ENCODE assay signal across 1 cellular context in the genomic region with DNA sequence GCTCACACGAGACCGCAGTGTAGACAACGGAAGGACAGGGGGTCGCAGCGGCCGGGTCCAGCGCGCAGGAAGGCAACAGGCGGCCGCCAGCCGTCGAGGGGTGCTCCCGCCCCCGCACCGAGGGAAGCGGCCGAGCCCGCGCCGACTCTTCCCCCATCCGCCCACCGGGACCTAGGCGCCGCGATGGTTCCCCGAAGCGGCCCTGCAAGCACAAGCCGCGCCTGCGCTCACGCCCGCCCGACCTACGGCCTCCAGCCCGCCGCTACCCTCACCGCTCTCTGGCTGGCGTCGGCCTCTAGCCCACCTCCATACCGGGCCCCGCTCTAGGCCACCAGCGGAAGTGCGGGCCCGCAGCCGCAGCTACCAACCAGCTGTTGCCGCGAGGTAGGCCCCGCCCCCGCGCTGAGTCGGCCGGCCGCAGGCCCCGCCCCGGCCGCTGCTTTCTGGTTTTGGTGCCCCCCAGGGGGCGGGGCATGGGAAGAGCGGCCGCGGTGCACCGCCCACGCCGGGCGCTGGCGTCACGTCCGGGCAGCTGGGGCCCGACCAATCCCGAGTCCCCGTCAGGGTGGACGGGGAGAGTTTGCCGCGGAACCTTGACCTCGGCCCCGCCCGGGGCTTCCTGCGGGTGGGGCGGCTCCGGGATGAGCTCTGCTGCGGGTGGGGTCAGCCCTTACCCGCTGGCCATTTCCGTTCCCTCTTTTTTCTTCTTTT.
TF ChIP-seq lines count a peak whose summit lies in the region.

A gene with protein sequence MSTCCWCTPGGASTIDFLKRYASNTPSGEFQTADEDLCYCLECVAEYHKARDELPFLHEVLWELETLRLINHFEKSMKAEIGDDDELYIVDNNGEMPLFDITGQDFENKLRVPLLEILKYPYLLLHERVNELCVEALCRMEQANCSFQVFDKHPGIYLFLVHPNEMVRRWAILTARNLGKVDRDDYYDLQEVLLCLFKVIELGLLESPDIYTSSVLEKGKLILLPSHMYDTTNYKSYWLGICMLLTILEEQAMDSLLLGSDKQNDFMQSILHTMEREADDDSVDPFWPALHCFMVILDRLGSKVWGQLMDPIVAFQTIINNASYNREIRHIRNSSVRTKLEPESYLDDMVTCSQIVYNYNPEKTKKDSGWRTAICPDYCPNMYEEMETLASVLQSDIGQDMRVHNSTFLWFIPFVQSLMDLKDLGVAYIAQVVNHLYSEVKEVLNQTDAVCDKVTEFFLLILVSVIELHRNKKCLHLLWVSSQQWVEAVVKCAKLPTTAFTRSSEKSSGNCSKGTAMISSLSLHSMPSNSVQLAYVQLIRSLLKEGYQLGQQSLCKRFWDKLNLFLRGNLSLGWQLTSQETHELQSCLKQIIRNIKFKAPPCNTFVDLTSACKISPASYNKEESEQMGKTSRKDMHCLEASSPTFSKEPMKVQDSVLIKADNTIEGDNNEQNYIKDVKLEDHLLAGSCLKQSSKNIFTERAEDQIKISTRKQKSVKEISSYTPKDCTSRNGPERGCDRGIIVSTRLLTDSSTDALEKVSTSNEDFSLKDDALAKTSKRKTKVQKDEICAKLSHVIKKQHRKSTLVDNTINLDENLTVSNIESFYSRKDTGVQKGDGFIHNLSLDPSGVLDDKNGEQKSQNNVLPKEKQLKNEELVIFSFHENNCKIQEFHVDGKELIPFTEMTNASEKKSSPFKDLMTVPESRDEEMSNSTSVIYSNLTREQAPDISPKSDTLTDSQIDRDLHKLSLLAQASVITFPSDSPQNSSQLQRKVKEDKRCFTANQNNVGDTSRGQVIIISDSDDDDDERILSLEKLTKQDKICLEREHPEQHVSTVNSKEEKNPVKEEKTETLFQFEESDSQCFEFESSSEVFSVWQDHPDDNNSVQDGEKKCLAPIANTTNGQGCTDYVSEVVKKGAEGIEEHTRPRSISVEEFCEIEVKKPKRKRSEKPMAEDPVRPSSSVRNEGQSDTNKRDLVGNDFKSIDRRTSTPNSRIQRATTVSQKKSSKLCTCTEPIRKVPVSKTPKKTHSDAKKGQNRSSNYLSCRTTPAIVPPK (N-terminal part only) (minus strand): TSS at position 342 of the 711 bp plus-strand sequence. CDS start 5,558 bp downstream, outside the sequence.

TF ChIP-seq in K562, 482 proteins besides CTCF, POLR2A, EP300 and RAD21 (continued from another document and continues in another):
- TF ChIP-seq MYBL2 (IDR thresholded peaks at IDR 0.05; ENCODE audit: low read depth) = no peak
- no peak for TF ChIP-seq MYBL2 (CRISPR knock-in tag; IDR thresholded peaks at IDR 0.05; ENCODE audit: borderline replicate concordance)
- TF ChIP-seq, protein P1, sequence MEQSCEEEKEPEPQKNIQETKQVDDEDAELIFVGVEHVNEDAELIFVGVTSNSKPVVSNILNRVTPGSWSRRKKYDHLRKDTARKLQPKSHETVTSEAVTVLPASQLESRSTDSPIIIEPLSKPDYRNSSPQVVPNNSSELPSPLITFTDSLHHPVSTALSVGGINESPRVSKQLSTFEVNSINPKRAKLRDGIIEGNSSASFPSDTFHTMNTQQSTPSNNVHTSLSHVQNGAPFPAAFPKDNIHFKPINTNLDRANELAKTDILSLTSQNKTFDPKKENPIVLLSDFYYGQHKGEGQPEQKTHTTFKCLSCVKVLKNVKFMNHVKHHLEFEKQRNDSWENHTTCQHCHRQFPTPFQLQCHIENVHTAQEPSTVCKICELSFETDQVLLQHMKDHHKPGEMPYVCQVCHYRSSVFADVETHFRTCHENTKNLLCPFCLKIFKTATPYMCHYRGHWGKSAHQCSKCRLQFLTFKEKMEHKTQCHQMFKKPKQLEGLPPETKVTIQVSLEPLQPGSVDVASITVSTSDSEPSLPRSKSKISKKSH (CRISPR knock-in tag; IDR thresholded peaks at IDR 0.05) = no peak
- TF ChIP-seq ATF1 (CRISPR knock-in tag; IDR thresholded peaks at IDR 0.05) = no peak
- peak; percentile 92 for TF ChIP-seq ATF1 (tag; IDR thresholded peaks at IDR 0.05)
- no peak for TF ChIP-seq GTF2F1 (IDR thresholded peaks at IDR 0.05; ENCODE audit: low read depth, low read length)
- TF ChIP-seq, protein P2, sequence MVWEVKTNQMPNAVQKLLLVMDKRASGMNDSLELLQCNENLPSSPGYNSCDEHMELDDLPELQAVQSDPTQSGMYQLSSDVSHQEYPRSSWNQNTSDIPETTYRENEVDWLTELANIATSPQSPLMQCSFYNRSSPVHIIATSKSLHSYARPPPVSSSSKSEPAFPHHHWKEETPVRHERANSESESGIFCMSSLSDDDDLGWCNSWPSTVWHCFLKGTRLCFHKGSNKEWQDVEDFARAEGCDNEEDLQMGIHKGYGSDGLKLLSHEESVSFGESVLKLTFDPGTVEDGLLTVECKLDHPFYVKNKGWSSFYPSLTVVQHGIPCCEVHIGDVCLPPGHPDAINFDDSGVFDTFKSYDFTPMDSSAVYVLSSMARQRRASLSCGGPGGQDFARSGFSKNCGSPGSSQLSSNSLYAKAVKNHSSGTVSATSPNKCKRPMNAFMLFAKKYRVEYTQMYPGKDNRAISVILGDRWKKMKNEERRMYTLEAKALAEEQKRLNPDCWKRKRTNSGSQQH (CRISPR knock-in tag; IDR thresholded peaks at IDR 0.05) = no peak
- TF ChIP-seq, protein P3, sequence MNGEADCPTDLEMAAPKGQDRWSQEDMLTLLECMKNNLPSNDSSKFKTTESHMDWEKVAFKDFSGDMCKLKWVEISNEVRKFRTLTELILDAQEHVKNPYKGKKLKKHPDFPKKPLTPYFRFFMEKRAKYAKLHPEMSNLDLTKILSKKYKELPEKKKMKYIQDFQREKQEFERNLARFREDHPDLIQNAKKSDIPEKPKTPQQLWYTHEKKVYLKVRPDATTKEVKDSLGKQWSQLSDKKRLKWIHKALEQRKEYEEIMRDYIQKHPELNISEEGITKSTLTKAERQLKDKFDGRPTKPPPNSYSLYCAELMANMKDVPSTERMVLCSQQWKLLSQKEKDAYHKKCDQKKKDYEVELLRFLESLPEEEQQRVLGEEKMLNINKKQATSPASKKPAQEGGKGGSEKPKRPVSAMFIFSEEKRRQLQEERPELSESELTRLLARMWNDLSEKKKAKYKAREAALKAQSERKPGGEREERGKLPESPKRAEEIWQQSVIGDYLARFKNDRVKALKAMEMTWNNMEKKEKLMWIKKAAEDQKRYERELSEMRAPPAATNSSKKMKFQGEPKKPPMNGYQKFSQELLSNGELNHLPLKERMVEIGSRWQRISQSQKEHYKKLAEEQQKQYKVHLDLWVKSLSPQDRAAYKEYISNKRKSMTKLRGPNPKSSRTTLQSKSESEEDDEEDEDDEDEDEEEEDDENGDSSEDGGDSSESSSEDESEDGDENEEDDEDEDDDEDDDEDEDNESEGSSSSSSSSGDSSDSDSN (IDR thresholded peaks at IDR 0.05; ENCODE audit: borderline replicate concordance in 1 of 2, low read depth in 2 of 2, low read length in 2 of 2) = peak in 1 of 2 experiments; percentile 52; a peak in 1 of 4 replicates
- no peak; the same call in 1 of the 2 replicates for TF ChIP-seq STAG1 (CRISPR knock-in tag; IDR thresholded peaks at IDR 0.05; ENCODE audit: borderline replicate concordance)
- TF ChIP-seq PCBP1 (IDR thresholded peaks at IDR 0.05; ENCODE audit: low read depth, low read length, poor library complexity, severe bottlenecking) = peak; percentile 93
- TF ChIP-seq EWSR1 (IDR thresholded peaks at IDR 0.05; ENCODE audit: borderline replicate concordance, low read depth, partially characterized antibody) = no peak
- no peak for TF ChIP-seq ZNF507 (tag; conservative IDR thresholded peaks at IDR 0.05)
- TF ChIP-seq NCOA1 (IDR thresholded peaks at IDR 0.05; ENCODE audit: low read depth) = no peak
- TF ChIP-seq, protein P4, sequence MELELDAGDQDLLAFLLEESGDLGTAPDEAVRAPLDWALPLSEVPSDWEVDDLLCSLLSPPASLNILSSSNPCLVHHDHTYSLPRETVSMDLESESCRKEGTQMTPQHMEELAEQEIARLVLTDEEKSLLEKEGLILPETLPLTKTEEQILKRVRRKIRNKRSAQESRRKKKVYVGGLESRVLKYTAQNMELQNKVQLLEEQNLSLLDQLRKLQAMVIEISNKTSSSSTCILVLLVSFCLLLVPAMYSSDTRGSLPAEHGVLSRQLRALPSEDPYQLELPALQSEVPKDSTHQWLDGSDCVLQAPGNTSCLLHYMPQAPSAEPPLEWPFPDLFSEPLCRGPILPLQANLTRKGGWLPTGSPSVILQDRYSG (tag; conservative IDR thresholded peaks at IDR 0.05; ENCODE audit: low read depth) = no peak
- TF ChIP-seq NFIC (IDR thresholded peaks at IDR 0.05) = peak; percentile 85
- TF ChIP-seq, protein P5, sequence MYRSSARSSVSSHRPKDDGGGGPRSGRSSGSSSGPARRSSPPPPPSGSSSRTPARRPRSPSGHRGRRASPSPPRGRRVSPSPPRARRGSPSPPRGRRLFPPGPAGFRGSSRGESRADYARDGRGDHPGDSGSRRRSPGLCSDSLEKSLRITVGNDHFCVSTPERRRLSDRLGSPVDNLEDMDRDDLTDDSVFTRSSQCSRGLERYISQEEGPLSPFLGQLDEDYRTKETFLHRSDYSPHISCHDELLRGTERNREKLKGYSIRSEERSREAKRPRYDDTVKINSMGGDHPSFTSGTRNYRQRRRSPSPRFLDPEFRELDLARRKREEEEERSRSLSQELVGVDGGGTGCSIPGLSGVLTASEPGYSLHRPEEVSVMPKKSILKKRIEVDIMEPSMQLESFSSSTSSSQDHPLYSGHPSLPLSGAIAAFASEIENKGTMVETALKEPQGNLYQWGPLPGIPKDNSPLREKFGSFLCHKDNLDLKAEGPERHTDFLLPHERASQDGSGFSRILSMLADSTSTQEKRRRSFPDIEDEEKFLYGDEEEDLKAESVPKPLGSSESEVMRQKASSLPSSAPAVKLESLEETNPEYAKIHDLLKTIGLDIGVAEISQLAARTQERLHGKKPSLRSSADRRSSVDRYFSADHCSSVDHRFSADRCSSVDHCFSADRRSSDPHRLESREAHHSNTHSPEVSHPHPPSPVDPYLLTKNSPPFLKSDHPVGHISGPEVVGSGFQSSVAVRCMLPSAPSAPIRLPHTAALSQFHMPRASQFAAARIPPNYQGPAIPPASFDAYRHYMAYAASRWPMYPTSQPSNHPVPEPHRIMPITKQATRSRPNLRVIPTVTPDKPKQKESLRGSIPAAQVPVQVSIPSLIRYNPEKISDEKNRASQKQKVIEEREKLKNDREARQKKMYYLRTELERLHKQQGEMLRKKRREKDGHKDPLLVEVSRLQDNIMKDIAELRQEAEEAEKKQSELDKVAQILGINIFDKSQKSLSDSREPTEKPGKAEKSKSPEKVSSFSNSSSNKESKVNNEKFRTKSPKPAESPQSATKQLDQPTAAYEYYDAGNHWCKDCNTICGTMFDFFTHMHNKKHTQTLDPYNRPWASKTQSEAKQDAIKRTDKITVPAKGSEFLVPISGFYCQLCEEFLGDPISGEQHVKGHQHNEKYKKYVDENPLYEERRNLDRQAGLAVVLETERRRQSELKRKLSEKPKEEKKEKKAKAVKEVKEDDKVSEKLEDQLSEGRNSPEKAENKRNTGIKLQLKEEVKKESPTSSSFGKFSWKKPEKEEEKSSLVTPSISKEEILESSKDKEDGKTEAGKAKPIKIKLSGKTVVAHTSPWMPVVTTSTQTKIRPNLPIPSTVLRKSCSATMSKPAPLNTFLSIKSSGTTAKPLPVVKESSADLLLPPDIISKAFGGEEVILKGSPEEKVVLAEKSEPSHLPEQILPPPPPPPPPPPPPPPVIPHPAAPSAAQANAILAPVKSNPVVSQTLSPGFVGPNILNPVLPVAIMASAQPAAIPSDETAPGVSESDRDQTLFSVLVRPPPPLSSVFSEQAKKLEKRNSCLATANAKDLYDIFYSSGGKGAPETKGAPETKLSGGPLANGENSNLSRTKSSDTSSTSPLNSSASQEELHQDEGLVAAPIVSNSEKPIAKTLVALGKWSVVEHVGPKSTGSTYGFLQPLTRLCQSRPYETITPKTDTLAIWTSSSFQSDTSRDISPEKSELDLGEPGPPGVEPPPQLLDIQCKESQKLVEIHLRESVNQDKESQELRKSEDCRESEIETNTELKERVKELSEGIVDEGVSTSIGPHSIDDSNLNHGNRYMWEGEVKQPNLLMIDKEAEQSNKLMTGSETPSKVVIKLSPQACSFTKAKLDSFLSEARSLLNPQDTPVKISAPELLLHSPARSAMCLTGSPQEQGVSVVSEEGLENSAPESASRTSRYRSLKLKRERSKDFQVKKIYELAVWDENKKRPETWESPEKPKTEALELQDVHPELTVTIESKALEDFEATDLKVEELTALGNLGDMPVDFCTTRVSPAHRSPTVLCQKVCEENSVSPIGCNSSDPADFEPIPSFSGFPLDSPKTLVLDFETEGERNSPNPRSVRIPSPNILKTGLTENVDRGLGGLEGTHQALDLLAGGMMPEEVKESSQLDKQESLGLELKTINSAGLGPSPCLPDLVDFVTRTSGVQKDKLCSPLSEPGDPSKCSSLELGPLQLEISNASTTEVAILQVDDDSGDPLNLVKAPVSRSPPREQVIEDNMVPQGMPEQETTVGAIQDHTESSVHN (IDR thresholded peaks at IDR 0.05; ENCODE audit: borderline replicate concordance in 1 of 2, low read depth in 1 of 2) = no peak
- TF ChIP-seq, protein P6, sequence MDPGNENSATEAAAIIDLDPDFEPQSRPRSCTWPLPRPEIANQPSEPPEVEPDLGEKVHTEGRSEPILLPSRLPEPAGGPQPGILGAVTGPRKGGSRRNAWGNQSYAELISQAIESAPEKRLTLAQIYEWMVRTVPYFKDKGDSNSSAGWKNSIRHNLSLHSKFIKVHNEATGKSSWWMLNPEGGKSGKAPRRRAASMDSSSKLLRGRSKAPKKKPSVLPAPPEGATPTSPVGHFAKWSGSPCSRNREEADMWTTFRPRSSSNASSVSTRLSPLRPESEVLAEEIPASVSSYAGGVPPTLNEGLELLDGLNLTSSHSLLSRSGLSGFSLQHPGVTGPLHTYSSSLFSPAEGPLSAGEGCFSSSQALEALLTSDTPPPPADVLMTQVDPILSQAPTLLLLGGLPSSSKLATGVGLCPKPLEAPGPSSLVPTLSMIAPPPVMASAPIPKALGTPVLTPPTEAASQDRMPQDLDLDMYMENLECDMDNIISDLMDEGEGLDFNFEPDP (CRISPR knock-in tag; IDR thresholded peaks at IDR 0.05) = no peak
